In genomic region chrX:63115196-63115595, GRCh38 we compare ENCODE assay signal across 28 cellular contexts.
"Had no signal": no experiment of that assay in that cellular context is flagged by ENCODE, and none has a peak within 500 bp of the region (broad histone marks: within the 10 kb centered on the region; RNA-seq: fewer than 3 reads in every experiment).

No MANE protein-coding gene starts in this region.

- H3K27ac ChIP-seq: colonic mucosa, coronary artery, dorsolateral prefrontal cortex, epithelial cell of prostate, esophagus muscularis mucosa, esophagus squamous epithelium, foreskin keratinocyte, gastrocnemius medialis, gastroesophageal sphincter, heart left ventricle, heart right ventricle, hepatocyte had no signal

- H3K9me3 ChIP-seq: colonic mucosa, esophagus muscularis mucosa, esophagus squamous epithelium, gastrocnemius medialis, gastroesophageal sphincter, heart right ventricle had no signal

- H3K4me1 ChIP-seq: colonic mucosa, esophagus muscularis mucosa, esophagus squamous epithelium, foreskin keratinocyte, gastrocnemius medialis, gastroesophageal sphincter, heart left ventricle, heart right ventricle had no signal

- H3K9me3 Mint-ChIP-seq: effector memory CD8-positive, alpha-beta T cell had no signal

- FAIRE-seq: endometrium, endothelial cell of umbilical vein had no signal

- H3K4me1 Mint-ChIP-seq: endodermal cell had no signal

- H3K79me2 ChIP-seq: hepatocyte had no signal

- DNase-seq: colonic mucosa; cortex of kidney; dermis blood vessel endothelial cell; dorsolateral prefrontal cortex; effector CD4-positive, alpha-beta T cell; effector CD8-positive, alpha-beta T cell; effector memory CD4-positive, alpha-beta T cell; effector memory CD8-positive, alpha-beta T cell; endodermal cell; erythroblast; esophagus squamous epithelium; foreskin fibroblast; foreskin keratinocyte; foreskin melanocyte; gastrocnemius medialis; glutamatergic neuron; head of caudate nucleus; heart left ventricle; heart right ventricle had no signal

- H2AFZ ChIP-seq: hepatocyte had no signal

- H3K27me3 ChIP-seq: colonic mucosa, esophagus muscularis mucosa, esophagus squamous epithelium, foreskin keratinocyte, gastrocnemius medialis, gastroesophageal sphincter, heart left ventricle, hepatocyte had no signal

- H3K27me3 Mint-ChIP-seq: dendritic cell treated with granulocyte-macrophage colony-stimulating factor and Interleukin-4, amounts not matched to agents 40 ng/mL and 50 ng/mL, for 4 days; effector memory CD8-positive, alpha-beta T cell had no signal

- H3K36me3 ChIP-seq: colonic mucosa, esophagus muscularis mucosa, esophagus squamous epithelium, gastrocnemius medialis, gastroesophageal sphincter, heart left ventricle, heart right ventricle had no signal

- H3K27ac Mint-ChIP-seq: dendritic cell treated with granulocyte-macrophage colony-stimulating factor and Interleukin-4, amounts not matched to agents 40 ng/mL and 50 ng/mL, for 4 days; effector memory CD8-positive, alpha-beta T cell; endodermal cell had no signal

- H3K4me3 ChIP-seq: colonic mucosa, coronary artery, dorsolateral prefrontal cortex, esophagus muscularis mucosa, esophagus squamous epithelium, gastrocnemius medialis, gastroesophageal sphincter, heart left ventricle, heart right ventricle, hepatocyte had no signal

- H3K4me2 ChIP-seq: hepatocyte had no signal

- H3K4me3 Mint-ChIP-seq: dendritic cell treated with granulocyte-macrophage colony-stimulating factor and Interleukin-4, amounts not matched to agents 40 ng/mL and 50 ng/mL, for 4 days; effector memory CD8-positive, alpha-beta T cell; endodermal cell had no signal

- ATAC-seq: effector memory CD8-positive, alpha-beta T cell; esophagus mucosa; foreskin keratinocyte; gastrocnemius medialis; gastroesophageal sphincter; heart left ventricle; heart right ventricle had no signal
